ENCODE assay signal across 11 cellular contexts in genomic region chr22:40377931-40378330, GRCh38.
"Had no signal": no experiment of that assay in that cellular context is flagged by ENCODE, and none has a peak within 500 bp of the region (broad histone marks: within the 10 kb centered on the region; RNA-seq: fewer than 3 reads in every experiment).

No MANE protein-coding gene starts in this region.

- H3K9me3 ChIP-seq: gastroesophageal sphincter, tibial nerve had no signal

- H3K27ac ChIP-seq: gastroesophageal sphincter, tibial nerve had no signal

- DNase-seq: activated CD4-positive, alpha-beta T cell treated with anti-CD3 and anti-CD28 coated beads, Interleukin-2, amount 10 ng/mL, durations not matched to agents 7 days and 5 days; activated CD4-positive, CD25-positive, alpha-beta regulatory T cell; activated gamma-delta T cell treated with Interleukin-2 at 50 U/mL for 16 hours; activated naive CD8-positive, alpha-beta T cell treated with anti-CD3 and anti-CD28 coated beads for 36 hours; effector memory CD8-positive, alpha-beta T cell; midbrain; stimulated activated CD4-positive, alpha-beta T cell treated with anti-CD3 and anti-CD28 coated beads, Interleukin-12 subunit alpha, Interleukin-12 subunit beta, amount 100 ng/mL, for 4 hours; stimulated activated CD4-positive, alpha-beta T cell treated with anti-CD3 and anti-CD28 coated beads, Interleukin-2, amount 100 ng/mL, for 24 hours had no signal

- H3K27me3 ChIP-seq: gastroesophageal sphincter, tibial nerve had no signal

- H3K4me3 ChIP-seq: gastroesophageal sphincter, lung, tibial nerve had no signal

- ATAC-seq: effector memory CD8-positive, alpha-beta T cell; gastroesophageal sphincter had no signal

- H3K4me1 ChIP-seq: gastroesophageal sphincter had no signal

- H3K36me3 ChIP-seq: gastroesophageal sphincter had no signal
